In the genomic region with DNA sequence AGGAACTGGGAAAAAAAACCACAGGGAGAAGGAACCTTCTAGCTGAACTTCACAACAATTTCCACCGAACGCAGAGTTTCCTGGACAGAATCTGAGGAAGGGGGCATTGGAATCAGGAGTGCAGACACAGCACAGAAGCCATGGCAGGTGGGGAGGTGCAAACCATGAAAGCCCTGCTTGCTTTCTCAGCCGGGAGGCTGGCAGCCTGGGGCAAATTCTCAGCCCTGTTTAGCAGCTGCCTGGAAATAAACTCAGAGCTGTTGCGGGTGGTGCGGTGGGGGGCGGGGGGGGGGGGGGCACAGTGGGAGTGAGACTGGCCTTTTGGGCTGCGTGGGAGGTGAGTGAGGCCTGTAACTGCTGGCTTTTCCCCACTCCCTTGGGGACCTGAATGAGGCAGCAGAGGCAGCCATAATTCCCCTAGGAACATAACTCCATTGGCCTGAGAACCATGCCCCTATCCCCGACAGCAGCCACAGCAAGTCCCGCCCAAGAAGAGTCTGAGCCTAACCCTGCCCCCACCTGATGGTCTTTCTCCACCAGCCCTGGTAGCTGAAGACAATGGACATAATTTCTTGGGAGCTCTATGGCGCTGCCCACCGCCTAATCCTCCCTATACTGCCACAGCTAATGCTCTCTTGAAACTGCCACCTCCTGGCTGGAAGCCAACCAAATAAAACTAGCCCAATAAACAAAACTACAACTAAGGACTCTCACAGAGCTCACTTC, we compare ENCODE assay signal across 1 cellular context.
A peak's percentile ranks its signal among the peaks of the same experiment; 100 is the strongest.
TF ChIP-seq lines count a peak whose summit lies in the region.

No MANE protein-coding gene starts in this region.

TF ChIP-seq in HEK293, 187 proteins besides CTCF, POLR2A, EP300 and RAD21 (continued from another document and continues in another):
- TF ChIP-seq PRDM10 (tag by site-specific recombination; IDR thresholded peaks at IDR 0.05) = 0 out of 2 replicates have a peak, but pooled peaks have one; percentile 27
- TF ChIP-seq, protein P1, sequence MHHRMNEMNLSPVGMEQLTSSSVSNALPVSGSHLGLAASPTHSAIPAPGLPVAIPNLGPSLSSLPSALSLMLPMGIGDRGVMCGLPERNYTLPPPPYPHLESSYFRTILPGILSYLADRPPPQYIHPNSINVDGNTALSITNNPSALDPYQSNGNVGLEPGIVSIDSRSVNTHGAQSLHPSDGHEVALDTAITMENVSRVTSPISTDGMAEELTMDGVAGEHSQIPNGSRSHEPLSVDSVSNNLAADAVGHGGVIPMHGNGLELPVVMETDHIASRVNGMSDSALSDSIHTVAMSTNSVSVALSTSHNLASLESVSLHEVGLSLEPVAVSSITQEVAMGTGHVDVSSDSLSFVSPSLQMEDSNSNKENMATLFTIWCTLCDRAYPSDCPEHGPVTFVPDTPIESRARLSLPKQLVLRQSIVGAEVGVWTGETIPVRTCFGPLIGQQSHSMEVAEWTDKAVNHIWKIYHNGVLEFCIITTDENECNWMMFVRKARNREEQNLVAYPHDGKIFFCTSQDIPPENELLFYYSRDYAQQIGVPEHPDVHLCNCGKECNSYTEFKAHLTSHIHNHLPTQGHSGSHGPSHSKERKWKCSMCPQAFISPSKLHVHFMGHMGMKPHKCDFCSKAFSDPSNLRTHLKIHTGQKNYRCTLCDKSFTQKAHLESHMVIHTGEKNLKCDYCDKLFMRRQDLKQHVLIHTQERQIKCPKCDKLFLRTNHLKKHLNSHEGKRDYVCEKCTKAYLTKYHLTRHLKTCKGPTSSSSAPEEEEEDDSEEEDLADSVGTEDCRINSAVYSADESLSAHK (tag by site-specific recombination; IDR thresholded peaks at IDR 0.05) = peak; percentile 100
- TF ChIP-seq ZNF132 (tag by site-specific recombination; IDR thresholded peaks at IDR 0.05; ENCODE audit: borderline replicate concordance) = no peak
- peak; percentile 64; the same call in 1 of the 2 replicates for TF ChIP-seq ZBTB17 (tag by site-specific recombination; IDR thresholded peaks at IDR 0.05)
- no peak for TF ChIP-seq ZNF114 (tag by site-specific recombination; IDR thresholded peaks at IDR 0.05)
- TF ChIP-seq ZNF169 (tag by site-specific recombination; IDR thresholded peaks at IDR 0.05) = no peak
- TF ChIP-seq, protein P2, sequence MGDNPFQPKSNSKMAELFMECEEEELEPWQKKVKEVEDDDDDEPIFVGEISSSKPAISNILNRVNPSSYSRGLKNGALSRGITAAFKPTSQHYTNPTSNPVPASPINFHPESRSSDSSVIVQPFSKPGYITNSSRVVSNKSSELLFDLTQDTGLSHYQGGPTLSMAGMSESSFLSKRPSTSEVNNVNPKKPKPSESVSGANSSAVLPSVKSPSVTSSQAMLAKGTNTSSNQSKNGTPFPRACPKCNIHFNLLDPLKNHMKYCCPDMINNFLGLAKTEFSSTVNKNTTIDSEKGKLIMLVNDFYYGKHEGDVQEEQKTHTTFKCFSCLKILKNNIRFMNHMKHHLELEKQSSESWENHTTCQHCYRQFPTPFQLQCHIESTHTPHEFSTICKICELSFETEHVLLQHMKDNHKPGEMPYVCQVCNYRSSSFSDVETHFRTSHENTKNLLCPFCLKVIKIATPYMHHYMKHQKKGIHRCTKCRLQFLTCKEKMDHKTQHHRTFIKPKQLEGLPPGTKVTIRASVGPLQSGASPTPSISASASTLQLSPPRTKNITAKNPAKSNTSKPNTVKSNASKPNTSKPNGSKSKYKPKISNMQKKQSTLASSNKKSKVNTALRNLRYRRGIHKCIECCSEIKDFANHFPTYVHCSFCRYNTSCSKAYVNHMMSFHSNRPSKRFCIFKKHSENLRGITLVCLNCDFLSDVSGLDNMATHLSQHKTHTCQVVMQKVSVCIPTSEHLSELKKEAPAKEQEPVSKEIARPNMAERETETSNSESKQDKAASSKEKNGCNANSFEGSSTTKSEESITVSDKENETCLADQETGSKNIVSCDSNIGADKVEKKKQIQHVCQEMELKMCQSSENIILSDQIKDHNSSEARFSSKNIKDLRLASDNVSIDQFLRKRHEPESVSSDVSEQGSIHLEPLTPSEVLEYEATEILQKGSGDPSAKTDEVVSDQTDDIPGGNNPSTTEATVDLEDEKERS (tag by site-specific recombination; IDR thresholded peaks at IDR 0.05) = no peak
- TF ChIP-seq, protein P3, sequence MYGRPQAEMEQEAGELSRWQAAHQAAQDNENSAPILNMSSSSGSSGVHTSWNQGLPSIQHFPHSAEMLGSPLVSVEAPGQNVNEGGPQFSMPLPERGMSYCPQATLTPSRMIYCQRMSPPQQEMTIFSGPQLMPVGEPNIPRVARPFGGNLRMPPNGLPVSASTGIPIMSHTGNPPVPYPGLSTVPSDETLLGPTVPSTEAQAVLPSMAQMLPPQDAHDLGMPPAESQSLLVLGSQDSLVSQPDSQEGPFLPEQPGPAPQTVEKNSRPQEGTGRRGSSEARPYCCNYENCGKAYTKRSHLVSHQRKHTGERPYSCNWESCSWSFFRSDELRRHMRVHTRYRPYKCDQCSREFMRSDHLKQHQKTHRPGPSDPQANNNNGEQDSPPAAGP (tag by site-specific recombination; IDR thresholded peaks at IDR 0.05) = no peak
- TF ChIP-seq KLF7 (tag by site-specific recombination; IDR thresholded peaks at IDR 0.05; ENCODE audit: borderline replicate concordance) = no peak
- TF ChIP-seq ZNF2 (tag by site-specific recombination; IDR thresholded peaks at IDR 0.05) = peak; percentile 29; the same call in 1 of the 2 replicates
- TF ChIP-seq, protein P4, sequence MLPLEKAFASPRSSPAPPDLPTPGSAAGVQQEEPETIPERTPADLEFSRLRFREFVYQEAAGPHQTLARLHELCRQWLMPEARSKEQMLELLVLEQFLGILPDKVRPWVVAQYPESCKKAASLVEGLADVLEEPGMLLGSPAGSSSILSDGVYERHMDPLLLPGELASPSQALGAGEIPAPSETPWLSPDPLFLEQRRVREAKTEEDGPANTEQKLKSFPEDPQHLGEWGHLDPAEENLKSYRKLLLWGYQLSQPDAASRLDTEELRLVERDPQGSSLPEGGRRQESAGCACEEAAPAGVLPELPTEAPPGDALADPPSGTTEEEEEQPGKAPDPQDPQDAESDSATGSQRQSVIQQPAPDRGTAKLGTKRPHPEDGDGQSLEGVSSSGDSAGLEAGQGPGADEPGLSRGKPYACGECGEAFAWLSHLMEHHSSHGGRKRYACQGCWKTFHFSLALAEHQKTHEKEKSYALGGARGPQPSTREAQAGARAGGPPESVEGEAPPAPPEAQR (tag by site-specific recombination; IDR thresholded peaks at IDR 0.05) = no peak
- no peak for TF ChIP-seq ZNF433 (tag by site-specific recombination; IDR thresholded peaks at IDR 0.05; ENCODE audit: low read depth)
- no peak for TF ChIP-seq KLF9 (tag by site-specific recombination; IDR thresholded peaks at IDR 0.05; ENCODE audit: low read depth)
- TF ChIP-seq ZNF610 (tag by site-specific recombination; IDR thresholded peaks at IDR 0.05; ENCODE audit: borderline replicate concordance) = no peak; the same call in 1 of the 2 replicates
- peak; percentile 71; the same call in 1 of the 2 replicates for TF ChIP-seq ZNF423 (tag by site-specific recombination; IDR thresholded peaks at IDR 0.05)
- no peak for TF ChIP-seq KLF10 (tag by site-specific recombination; IDR thresholded peaks at IDR 0.05)
- TF ChIP-seq ZNF561 (tag by site-specific recombination; IDR thresholded peaks at IDR 0.05; ENCODE audit: borderline replicate concordance) = peak; percentile 53; the same call in 1 of the 2 replicates
- TF ChIP-seq GLI4 (tag by site-specific recombination; IDR thresholded peaks at IDR 0.05) = no peak
- TF ChIP-seq ZBTB48 (tag by site-specific recombination; IDR thresholded peaks at IDR 0.05) = peak; percentile 17; the same call in 1 of the 2 replicates
- TF ChIP-seq HOXA7 (CRISPR knock-in tag; IDR thresholded peaks at IDR 0.05; ENCODE audit: borderline replicate concordance) = no peak
- 0 out of 2 replicates have a peak, but pooled peaks have one; percentile 23 for TF ChIP-seq SP7 (tag by site-specific recombination; IDR thresholded peaks at IDR 0.05)
- no peak for TF ChIP-seq ZFP37 (tag by site-specific recombination; IDR thresholded peaks at IDR 0.05)
- no peak for TF ChIP-seq ZNF521 (tag by site-specific recombination; IDR thresholded peaks at IDR 0.05)
- no peak for TF ChIP-seq ZNF391 (tag by site-specific recombination; IDR thresholded peaks at IDR 0.05; ENCODE audit: borderline replicate concordance, low read depth)
- TF ChIP-seq YY1 (tag by site-specific recombination; IDR thresholded peaks at IDR 0.05) = no peak
- TF ChIP-seq ZNF660 (tag by site-specific recombination; IDR thresholded peaks at IDR 0.05) = no peak
- TF ChIP-seq ZNF571 (tag by site-specific recombination; IDR thresholded peaks at IDR 0.05) = no peak
- TF ChIP-seq ZNF202 (tag by site-specific recombination; IDR thresholded peaks at IDR 0.05; ENCODE audit: borderline replicate concordance) = no peak
- TF ChIP-seq, protein P5, sequence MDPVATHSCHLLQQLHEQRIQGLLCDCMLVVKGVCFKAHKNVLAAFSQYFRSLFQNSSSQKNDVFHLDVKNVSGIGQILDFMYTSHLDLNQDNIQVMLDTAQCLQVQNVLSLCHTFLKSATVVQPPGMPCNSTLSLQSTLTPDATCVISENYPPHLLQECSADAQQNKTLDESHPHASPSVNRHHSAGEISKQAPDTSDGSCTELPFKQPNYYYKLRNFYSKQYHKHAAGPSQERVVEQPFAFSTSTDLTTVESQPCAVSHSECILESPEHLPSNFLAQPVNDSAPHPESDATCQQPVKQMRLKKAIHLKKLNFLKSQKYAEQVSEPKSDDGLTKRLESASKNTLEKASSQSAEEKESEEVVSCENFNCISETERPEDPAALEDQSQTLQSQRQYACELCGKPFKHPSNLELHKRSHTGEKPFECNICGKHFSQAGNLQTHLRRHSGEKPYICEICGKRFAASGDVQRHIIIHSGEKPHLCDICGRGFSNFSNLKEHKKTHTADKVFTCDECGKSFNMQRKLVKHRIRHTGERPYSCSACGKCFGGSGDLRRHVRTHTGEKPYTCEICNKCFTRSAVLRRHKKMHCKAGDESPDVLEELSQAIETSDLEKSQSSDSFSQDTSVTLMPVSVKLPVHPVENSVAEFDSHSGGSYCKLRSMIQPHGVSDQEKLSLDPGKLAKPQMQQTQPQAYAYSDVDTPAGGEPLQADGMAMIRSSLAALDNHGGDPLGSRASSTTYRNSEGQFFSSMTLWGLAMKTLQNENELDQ (tag by site-specific recombination; IDR thresholded peaks at IDR 0.05; ENCODE audit: low read depth) = no peak
- no peak for TF ChIP-seq ELK4 (IDR thresholded peaks at IDR 0.05; ENCODE audit: borderline replicate concordance, low read depth, low read length)
- no peak for TF ChIP-seq ZEB2 (tag by site-specific recombination; IDR thresholded peaks at IDR 0.05)
- no peak for TF ChIP-seq ZNF48 (tag by site-specific recombination; IDR thresholded peaks at IDR 0.05)
- TF ChIP-seq REST (tag by site-specific recombination; IDR thresholded peaks at IDR 0.05) = no peak
- TF ChIP-seq FEZF1 (tag by site-specific recombination; IDR thresholded peaks at IDR 0.05) = peak; percentile 74
- peak; percentile 19; the same call in 1 of the 2 replicates for TF ChIP-seq ZSCAN30 (tag by site-specific recombination; IDR thresholded peaks at IDR 0.05)
- no peak for TF ChIP-seq ZBTB21 (tag by site-specific recombination; IDR thresholded peaks at IDR 0.05)
- no peak for TF ChIP-seq ZNF341 (tag by site-specific recombination; IDR thresholded peaks at IDR 0.05; ENCODE audit: low read depth)
